In genomic region chr17:48184721-48185120, GRCh38 we compare ENCODE assay signal across 18 cellular contexts.
DNase-seq lines count a peak whose midpoint lies in the region; ATAC-seq and TF ChIP-seq lines count a peak whose summit lies in the region.
"Had no signal": no experiment of that assay in that cellular context is flagged by ENCODE, and none has a peak within 500 bp of the region (broad histone marks: within the 10 kb centered on the region; RNA-seq: fewer than 3 reads in every experiment).

No MANE protein-coding gene starts in this region.

- ATAC-seq in activated T-cell treated with anti-CD3 and anti-CD28 coated beads, Interleukin-2, amount 50 U/mL, for 72 hours (replicated peaks in 1 of 2) = no peak
- no peak for ATAC-seq in activated T-cell treated with anti-CD3 and anti-CD28 coated beads, Interleukin-2, amount 50 U/mL, for 4 hours
- no peak for ATAC-seq in T-helper 17 cell
- no peak for ATAC-seq in HG03280 (IDR thresholded peaks at IDR 0.05; ENCODE audit: unreplicated experiment)
- ATAC-seq: A549 had no signal

- H3K9me3 ChIP-seq in T-helper 17 cell (ENCODE audit: control insufficient read depth, low read length, poor library complexity, severe bottlenecking) = no peaks in the 10 kb centered on the region
- H3K9me3 ChIP-seq: A549, HAP-1 had no signal

- H3K27me3 Mint-ChIP-seq in activated T-cell treated with anti-CD3 and anti-CD28 coated beads, Interleukin-2, amount 50 U/mL, for 72 hours (ENCODE audit: low read depth) = no peaks in the 10 kb centered on the region
- no peaks in the 10 kb centered on the region for H3K27me3 Mint-ChIP-seq in activated T-cell treated with anti-CD3 and anti-CD28 coated beads, Interleukin-2, amount 50 U/mL, for 4 hours (ENCODE audit: low read depth)
- H3K27me3 Mint-ChIP-seq in T-helper 17 cell (no peaks in the 10 kb centered on the region), HFFc6 (ENCODE audit: insufficient read depth) (peaks cover 61% of the 10 kb centered on the region)
- H3K27me3 Mint-ChIP-seq: CD4-positive, alpha-beta memory T cell had no signal

- no peak overlapping the region for H3K4me3 Mint-ChIP-seq in activated T-cell treated with anti-CD3 and anti-CD28 coated beads, Interleukin-2, amount 50 U/mL, for 72 hours
- H3K4me3 Mint-ChIP-seq in activated T-cell treated with anti-CD3 and anti-CD28 coated beads, Interleukin-2, amount 50 U/mL, for 4 hours = no peak overlapping the region
- no peak overlapping the region for H3K4me3 Mint-ChIP-seq in T-helper 17 cell
- no peak overlapping the region for H3K4me3 Mint-ChIP-seq in HFFc6

- peaks cover 4 to 11% of the 10 kb centered on the region in 2 donors for H3K36me3 Mint-ChIP-seq in activated T-cell treated with anti-CD3 and anti-CD28 coated beads, Interleukin-2, amount 50 U/mL, for 72 hours (ENCODE audit: insufficient read depth in 2 of 2)
- H3K36me3 Mint-ChIP-seq in activated T-cell treated with anti-CD3 and anti-CD28 coated beads, Interleukin-2, amount 50 U/mL, for 4 hours (ENCODE audit: insufficient read depth) = peaks cover 57% of the 10 kb centered on the region
- H3K36me3 Mint-ChIP-seq in T-helper 17 cell (ENCODE audit: low read depth) (peaks cover 20% of the 10 kb centered on the region), HFFc6 (ENCODE audit: low read depth) (no peaks in the 10 kb centered on the region)

- peak overlapping the region; percentile 17 for H3K27ac Mint-ChIP-seq in activated T-cell treated with anti-CD3 and anti-CD28 coated beads, Interleukin-2, amount 50 U/mL, for 72 hours
- H3K27ac Mint-ChIP-seq in T-helper 17 cell = peak overlapping the region; percentile 57
- no peak overlapping the region for H3K27ac Mint-ChIP-seq in HFFc6

- peaks cover 7% of the 10 kb centered on the region for H3K4me1 Mint-ChIP-seq in activated T-cell treated with anti-CD3 and anti-CD28 coated beads, Interleukin-2, amount 50 U/mL, for 72 hours (ENCODE audit: low read depth)
- peaks cover 7% of the 10 kb centered on the region for H3K4me1 Mint-ChIP-seq in activated T-cell treated with anti-CD3 and anti-CD28 coated beads, Interleukin-2, amount 50 U/mL, for 4 hours (ENCODE audit: low read depth)
- H3K4me1 Mint-ChIP-seq in T-helper 17 cell = peaks cover 17% of the 10 kb centered on the region
- 0 out of 2 replicates have a peak, but pooled peaks cover 2% of the 10 kb centered on the region for H3K4me1 Mint-ChIP-seq in HFFc6 (ENCODE audit: low read depth)

- H3K9me3 Mint-ChIP-seq in activated T-cell treated with anti-CD3 and anti-CD28 coated beads, Interleukin-2, amount 50 U/mL, for 72 hours = no peaks in the 10 kb centered on the region
- H3K9me3 Mint-ChIP-seq in activated T-cell treated with anti-CD3 and anti-CD28 coated beads, Interleukin-2, amount 50 U/mL, for 4 hours = no peaks in the 10 kb centered on the region
- H3K9me3 Mint-ChIP-seq in HFFc6 = no peaks in the 10 kb centered on the region
- H3K9me3 Mint-ChIP-seq: CD4-positive, alpha-beta memory T cell had no signal

- DNase-seq in activated T-cell treated with anti-CD3 and anti-CD28 coated beads, Interleukin-2, amount 50 U/mL, for 72 hours = no peak
- DNase-seq in activated T-cell treated with anti-CD3 and anti-CD28 coated beads, Interleukin-2, amount 50 U/mL, for 4 hours = no peak
- DNase-seq in T-helper 17 cell = no peak
- DNase-seq in myocyte (ENCODE audit: low read depth) = peak; percentile 65
- DNase-seq in HFFc6 = no peak
- no peak for DNase-seq in iPS-NIHi7 (ENCODE audit: extremely low spot score)
- DNase-seq: 8988T; C1 segment of cervical spinal cord; Calu3; CD4-positive, alpha-beta memory T cell; COR-L47; DMS53; DMS79 treated with DMSO at 0.1 percent for 48 hours; GF-D8; GOT3 had no signal

- no peak for TF ChIP-seq CTCF in HFFc6 (IDR thresholded peaks at IDR 0.05)
